Comparison of ENCODE assay signal across 8 cellular contexts in genomic region chr3:172317984-172318383, GRCh38.
DNase-seq lines count a peak whose midpoint lies in the region; ATAC-seq, FAIRE-seq and TF ChIP-seq lines count a peak whose summit lies in the region.

No MANE protein-coding gene starts in this region.

- no peak for FAIRE-seq in GM12892 (lab: Jason Lieb, UNC)

- H3K4me3 ChIP-seq in BE2C (ENCODE audit: low read depth, low read length) = no peak overlapping the region; the same call in 1 of the 2 replicates
- no peak overlapping the region for H3K4me3 ChIP-seq in NB4 (ENCODE audit: low read depth, low read length)
- no peak overlapping the region for H3K4me3 ChIP-seq in thyroid gland (replicated peaks in 1 of 3)

- WGBS in thyroid gland, 2 donors = 47 to 63% methylated on average over 1 of the region's 1 CpG

- peak; percentile 72 for ATAC-seq in GM21423 (IDR thresholded peaks at IDR 0.05; ENCODE audit: unreplicated experiment)

- H3K4me3 Mint-ChIP-seq in brain = no peak overlapping the region

- TF ChIP-seq CTCF in BE2C (IDR thresholded peaks at IDR 0.05; ENCODE audit: low read depth, low read length) (no peak), NB4 (IDR thresholded peaks at IDR 0.05; ENCODE audit: low read depth, low read length) (no peak), brain (conservative IDR thresholded peaks at IDR 0.05) (no peak), thyroid gland (IDR thresholded peaks at IDR 0.05) (no peak)

- TF ChIP-seq POLR2A in NB4 (IDR thresholded peaks at IDR 0.05; ENCODE audit: extremely low read depth, insufficient read length) (no peak), thyroid gland (IDR thresholded peaks at IDR 0.05) (no peak), GM12892 (IDR thresholded peaks at IDR 0.05; ENCODE audit: low read depth, low read length) (no peak)

- H3K9me3 Mint-ChIP-seq in brain = no peaks in the 10 kb centered on the region

- DNase-seq in BE2C (peak; percentile 86), NB4 (ENCODE audit: low read depth) (peak; percentile 66), left kidney (ENCODE audit: low read depth, low spot score) (peak; percentile 62), thyroid gland (no peak), GM12892 (ENCODE audit: insufficient read length) (no peak)
- DNase-seq in activated T-cell treated with anti-CD3 and anti-CD28 coated beads, Interleukin-2, amount 50 U/mL, for 48 hours = no peak

- intact Hi-C loops in thyroid gland (cut with DNase I) = no loop called here

- H3K27me3 Mint-ChIP-seq in brain = no peaks in the 10 kb centered on the region

- H3K36me3 Mint-ChIP-seq in brain = peaks cover 52% of the 10 kb centered on the region

- peak overlapping the region in 2 of 3 donors; percentile 29 to 34 for H3K27ac ChIP-seq in thyroid gland

- peaks cover 9% of the 10 kb centered on the region for H3K36me3 ChIP-seq in BE2C
- H3K36me3 ChIP-seq in thyroid gland = no peaks in the 10 kb centered on the region

- H3K27ac Mint-ChIP-seq in brain = peak overlapping the region in 3 of 5 experiments; percentile 0 to 92 (median 54)

- H3K4me1 Mint-ChIP-seq in brain = peaks cover 61% of the 10 kb centered on the region

- H3K9me3 ChIP-seq in BE2C (no peaks in the 10 kb centered on the region), thyroid gland (no peaks in the 10 kb centered on the region)

- no peaks in the 10 kb centered on the region for H3K27me3 ChIP-seq in BE2C
- H3K27me3 ChIP-seq in thyroid gland = no peaks in the 10 kb centered on the region

- H3K4me1 ChIP-seq in BE2C (peaks cover 21% of the 10 kb centered on the region), thyroid gland (peaks cover 13 to 48% of the 10 kb centered on the region in 2 donors)

Comparison
In these comparisons a context has a peak if more than half of its experiments do, and no peak if none do; other contexts are left out.
1. DNase-seq: peak in BE2C (single experiment), NB4 (single experiment) and left kidney (single experiment); none in thyroid gland (0 of 2), GM12892 (single experiment) and activated T-cell treated with anti-CD3 and anti-CD28 coated beads, Interleukin-2, amount 50 U/mL, for 48 hours (0 of 2).